In genomic region chr18:33115917-33116316, GRCh38 we compare ENCODE assay signal across 15 cellular contexts.
A peak's percentile ranks its signal among the peaks of the same experiment; 100 is the strongest.
DNase-seq lines count a peak whose midpoint lies in the region; ATAC-seq, FAIRE-seq and TF ChIP-seq lines count a peak whose summit lies in the region.
"Had no signal": no experiment of that assay in that cellular context is flagged by ENCODE, and none has a peak within 500 bp of the region (broad histone marks: within the 10 kb centered on the region; RNA-seq: fewer than 3 reads in every experiment).

No MANE protein-coding gene starts in this region.

- DNase-seq in DND-41, result no peak
- no peak for DNase-seq in astrocyte (ENCODE audit: low read depth)
- no peak for DNase-seq in pancreas
- no peak for DNase-seq in inferior parietal cortex (ENCODE audit: extremely low spot score)
- no peak for DNase-seq in activated CD8-positive, alpha-beta memory T cell treated with anti-CD3 and anti-CD28 coated beads for 24 hours
- DNase-seq in foreskin melanocyte, result no peak
- no peak for DNase-seq in posterior cingulate gyrus
- DNase-seq: CD4-positive, alpha-beta T cell; NCI-H1417 treated with DMSO at 0.1 percent for 48 hours; NCI-H187 treated with DMSO at 0.1 percent for 48 hours; NCI-H2227 treated with DMSO at 0.1 percent for 48 hours had no signal

- H3K27ac ChIP-seq in DND-41 (ENCODE audit: low read length) (peak overlapping the region; percentile 32; the same call in 1 of the 2 replicates), astrocyte (ENCODE audit: low read depth, low read length) (no peak overlapping the region), pancreas (peak overlapping the region in 1 of 4 donors; percentile 29)
- H3K27ac ChIP-seq: KMS-11 had no signal

- TF ChIP-seq CTCF in DND-41 (IDR thresholded peaks at IDR 0.05; ENCODE audit: borderline replicate concordance, extremely low read depth, low read length, poor library complexity, severe bottlenecking) (no peak), astrocyte (IDR thresholded peaks at IDR 0.05; ENCODE audit: insufficient read depth, low read depth, low read length) (no peak), pancreas (IDR thresholded peaks at IDR 0.05) (no peak)

- peaks cover 10% of the 10 kb centered on the region; the same call in 1 of the 2 replicates for H3K4me1 ChIP-seq in DND-41 (ENCODE audit: insufficient read depth, low read length)
- H3K4me1 ChIP-seq in astrocyte (ENCODE audit: insufficient read depth, low read length), result no peaks in the 10 kb centered on the region
- no peaks in the 10 kb centered on the region for H3K4me1 ChIP-seq in pancreas

- ATAC-seq in DND-41 (ENCODE audit: insufficient read depth, low read depth) (no peak), pancreas (peak in 3 of 4 donors; percentile 51 to 70 (median 60))

- no peak overlapping the region for H3K4me3 Mint-ChIP-seq in astrocyte (ENCODE audit: unreplicated experiment)
- H3K4me3 Mint-ChIP-seq: CD4-positive, alpha-beta T cell had no signal

- peak overlapping the region in 1 of 2 experiments; percentile 24; a peak in 1 of 4 replicates for H3K4me3 ChIP-seq in DND-41 (ENCODE audit: low read depth in 1 of 2, low read length in 2 of 2)
- no peak overlapping the region for H3K4me3 ChIP-seq in astrocyte (ENCODE audit: insufficient read depth, low read depth, low read length)
- H3K4me3 ChIP-seq in pancreas, result no peak overlapping the region

- peaks cover 8% of the 10 kb centered on the region for H3K9me3 Mint-ChIP-seq in astrocyte (ENCODE audit: unreplicated experiment)

- H3K27me3 Mint-ChIP-seq in astrocyte (ENCODE audit: low read depth, unreplicated experiment), result no peaks in the 10 kb centered on the region
- H3K27me3 Mint-ChIP-seq: CD4-positive, alpha-beta T cell had no signal

- peaks cover 2% of the 10 kb centered on the region for H3K36me3 Mint-ChIP-seq in astrocyte (ENCODE audit: low read depth, unreplicated experiment)

- H2AFZ ChIP-seq in DND-41 (ENCODE audit: low read depth, low read length) (no peak overlapping the region), astrocyte (ENCODE audit: low read depth, low read length) (no peak overlapping the region)

- intact Hi-C loops in pancreas (cut with DNase I) (no loop called here), posterior cingulate gyrus (cut with DNase I) (no loop called here)

- H3K79me2 ChIP-seq in DND-41 (ENCODE audit: insufficient read depth, low read length), result no peaks in the 10 kb centered on the region
- H3K79me2 ChIP-seq in astrocyte (ENCODE audit: insufficient read depth, low read length), result no peaks in the 10 kb centered on the region

- peaks cover 3% of the 10 kb centered on the region for H3K9me3 ChIP-seq in DND-41 (ENCODE audit: insufficient read depth, low read length, severe bottlenecking)
- H3K9me3 ChIP-seq in astrocyte (ENCODE audit: insufficient read depth, low read depth, low read length), result no peaks in the 10 kb centered on the region
- no peaks in the 10 kb centered on the region for H3K9me3 ChIP-seq in pancreas

- FAIRE-seq in astrocyte (lab: Jason Lieb, UNC) (no peak), islet of Langerhans (lab: Jason Lieb, UNC) (peak; percentile 86), pancreas (lab: Jason Lieb, UNC) (no peak)
- FAIRE-seq: A204.1, H1 had no signal

- peak overlapping the region; percentile 40; the same call in 1 of the 2 replicates for H3K4me2 ChIP-seq in DND-41 (ENCODE audit: insufficient read depth, low read length)
- peak overlapping the region; percentile 15 for H3K4me2 ChIP-seq in astrocyte (ENCODE audit: low read length)
- H3K4me2 ChIP-seq: KMS-11 had no signal

- H3K9ac ChIP-seq in DND-41 (ENCODE audit: low read depth, low read length) (no peak overlapping the region), astrocyte (ENCODE audit: low read length) (no peak overlapping the region)
- H3K9ac ChIP-seq: KMS-11 had no signal

- H3K4me1 Mint-ChIP-seq in astrocyte (ENCODE audit: low read depth, unreplicated experiment), result no peaks in the 10 kb centered on the region

- no peak overlapping the region for H3K27ac Mint-ChIP-seq in astrocyte (ENCODE audit: unreplicated experiment)
- H3K27ac Mint-ChIP-seq: CD4-positive, alpha-beta T cell had no signal

- WGBS in pancreas, 2 donors, result 9 to 11% methylated on average over 1 of the region's 1 CpG

- H4K20me1 ChIP-seq in DND-41 (ENCODE audit: insufficient read depth, low read length) (no peaks in the 10 kb centered on the region), astrocyte (ENCODE audit: insufficient read depth, low read length) (no peaks in the 10 kb centered on the region)

- no peaks in the 10 kb centered on the region for H3K27me3 ChIP-seq in DND-41 (ENCODE audit: insufficient read depth, low read length, poor library complexity)
- H3K27me3 ChIP-seq in astrocyte (ENCODE audit: insufficient read depth, low read length), result no peaks in the 10 kb centered on the region
- no peaks in the 10 kb centered on the region for H3K27me3 ChIP-seq in pancreas

- H3K36me3 ChIP-seq in DND-41 (ENCODE audit: insufficient read depth, low read length), result no peaks in the 10 kb centered on the region
- no peaks in the 10 kb centered on the region for H3K36me3 ChIP-seq in astrocyte (ENCODE audit: insufficient read depth, low read length)
- H3K36me3 ChIP-seq in pancreas, result no peaks in the 10 kb centered on the region
